Comparison of ENCODE assay signal across 9 cellular contexts in the genomic region with DNA sequence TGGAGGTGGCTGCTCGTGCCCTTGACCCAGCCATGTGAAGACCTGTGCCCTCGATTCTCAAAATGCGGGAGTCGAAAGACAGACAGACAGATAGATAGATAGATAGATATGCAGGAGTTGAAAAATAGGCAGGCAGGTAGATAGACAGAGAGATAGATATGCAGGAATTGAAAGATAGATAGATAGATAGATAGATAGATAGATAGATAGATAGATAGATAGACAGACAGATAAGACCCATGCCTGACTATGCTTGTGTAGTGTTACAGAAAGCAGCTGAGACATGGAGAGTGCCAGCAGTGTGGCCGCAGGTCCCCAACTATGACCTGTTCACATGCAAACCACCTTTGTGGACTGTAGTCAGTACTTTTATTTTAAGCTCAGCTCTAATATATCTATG.
"Had no signal": no experiment of that assay in that cellular context is flagged by ENCODE, and none has a peak within 500 bp of the region (broad histone marks: within the 10 kb centered on the region; RNA-seq: fewer than 3 reads in every experiment).

No MANE protein-coding gene starts in this region.

- H3K27me3 Mint-ChIP-seq: IgD-negative memory B cell had no signal

- H3K27ac ChIP-seq: HL-60 had no signal

- H3K4me3 Mint-ChIP-seq: GM23338, H9, IgD-negative memory B cell had no signal

- DNase-seq: H9, HCEC 1CT, KG1 had no signal

- H3K9me3 Mint-ChIP-seq: GM23338, H9, IgD-negative memory B cell had no signal

- H3K4me3 ChIP-seq: GM23338 had no signal

- ATAC-seq: GM23338, HepG2 had no signal

- FAIRE-seq: H1, H54, HepG2 had no signal

- H3K27ac Mint-ChIP-seq: GM23338, H9, IgD-negative memory B cell had no signal
